Comparison of ENCODE assay signal across 8 cellular contexts in genomic region chr7:120950026-120950538, GRCh38. TPM values are rescaled to one million over a fixed set of nuclear protein-coding genes. Genes with fewer than 3 reads are reported as not detected.
DNase-seq lines count a peak whose midpoint lies in the region; ATAC-seq and TF ChIP-seq lines count a peak whose summit lies in the region.

No MANE protein-coding gene starts in this region.

- no peaks in the 10 kb centered on the region for H3K9me3 Mint-ChIP-seq in activated CD4-positive, alpha-beta T cell treated with anti-CD3 and anti-CD28 coated beads, Interleukin-2, amount 10 ng/mL, durations not matched to agents 7 days and 5 days
- no peaks in the 10 kb centered on the region for H3K9me3 Mint-ChIP-seq in activated naive CD4-positive, alpha-beta T cell treated with anti-CD3 and anti-CD28 coated beads, Interleukin-2, amount 50 U/mL, for 72 hours

- H3K4me1 Mint-ChIP-seq in activated CD4-positive, alpha-beta T cell treated with anti-CD3 and anti-CD28 coated beads, Interleukin-2, amount 10 ng/mL, durations not matched to agents 7 days and 5 days: peaks cover 24% of the 10 kb centered on the region

- no peak for DNase-seq in activated CD4-positive, alpha-beta T cell treated with anti-CD3 and anti-CD28 coated beads, Interleukin-2, amount 10 ng/mL, durations not matched to agents 7 days and 5 days
- no peak for DNase-seq in activated CD4-positive, alpha-beta T cell treated with anti-CD3 and anti-CD28 coated beads, Interleukin-2, amount 50 U/mL, for 4 hours
- no peak for DNase-seq in activated naive CD4-positive, alpha-beta T cell treated with anti-CD3 and anti-CD28 coated beads, Interleukin-2, amount 50 U/mL, for 72 hours (ENCODE audit: low spot score in 2 of 2)
- no peak for DNase-seq in kidney epithelial cell (ENCODE audit: low read depth)
- DNase-seq in thyroid gland: no peak
- no peak for DNase-seq in NCI-H1694 treated with DMSO at 0.1 percent for 48 hours (lab: John Stamatoyannopoulos, UW)
- no peak for DNase-seq in medulla oblongata (ENCODE audit: extremely low spot score)
- no peak for DNase-seq in NK-92 treated with Interleukin-12 subunit alpha and Interleukin-12 subunit beta, amount 100 ng/mL, for 24 hours (lab: John Stamatoyannopoulos, UW)

- no peaks in the 10 kb centered on the region for H3K36me3 ChIP-seq in kidney epithelial cell (ENCODE audit: control insufficient read depth, insufficient read depth, low read length)
- H3K36me3 ChIP-seq in thyroid gland: peaks cover 3 to 10% of the 10 kb centered on the region in 2 donors

- POLR2A ChIA-PET in activated CD4-positive, alpha-beta T cell treated with anti-CD3 and anti-CD28 coated beads, Interleukin-2, amount 10 ng/mL, durations not matched to agents 7 days and 5 days (lab: Charles Lee): no interaction called here

- peaks cover 4% of the 10 kb centered on the region for H3K27me3 Mint-ChIP-seq in activated CD4-positive, alpha-beta T cell treated with anti-CD3 and anti-CD28 coated beads, Interleukin-2, amount 10 ng/mL, durations not matched to agents 7 days and 5 days

- H3K9me3 ChIP-seq in thyroid gland: no peaks in the 10 kb centered on the region

- intact Hi-C loops in thyroid gland (cut with DNase I): no loop called here

- H3K27me3 ChIP-seq in kidney epithelial cell (ENCODE audit: control insufficient read depth, insufficient read depth, low read length) (no peaks in the 10 kb centered on the region), thyroid gland (no peaks in the 10 kb centered on the region)

- 2% methylated on average over 10 of the region's 10 CpGs for WGBS in thyroid gland, 2 donors

- H3K4me3 Mint-ChIP-seq in activated CD4-positive, alpha-beta T cell treated with anti-CD3 and anti-CD28 coated beads, Interleukin-2, amount 10 ng/mL, durations not matched to agents 7 days and 5 days: peak overlapping the region; percentile 88

- H3K4me1 ChIP-seq in thyroid gland: peaks cover 11 to 14% of the 10 kb centered on the region in 2 donors

- H3K4me3 ChIP-seq in kidney epithelial cell (ENCODE audit: low read depth, low read length): peak overlapping the region; percentile 65
- peak overlapping the region in 2 of 3 donors; percentile 44 to 57 for H3K4me3 ChIP-seq in thyroid gland (replicated peaks in 1 of 3)

- CTCF ChIA-PET in activated CD4-positive, alpha-beta T cell treated with anti-CD3 and anti-CD28 coated beads, Interleukin-2, amount 10 ng/mL, durations not matched to agents 7 days and 5 days (lab: Charles Lee): interaction anchor here (0.6 to 2.0 kb wide), 3 partner anchors 37 to 152 kb away, joined by 3 to 11 read pairs (median 5); no protein-coding TSS in a partner anchor

- ATAC-seq in activated naive CD4-positive, alpha-beta T cell treated with anti-CD3 and anti-CD28 coated beads, Interleukin-2, amount 50 U/mL, for 72 hours: no peak

- no peak for TF ChIP-seq POLR2A in thyroid gland (IDR thresholded peaks at IDR 0.05)

- peak overlapping the region in 2 of 3 donors; percentile 98 to 99 for H3K27ac ChIP-seq in thyroid gland

- peaks cover 14% of the 10 kb centered on the region for H3K36me3 Mint-ChIP-seq in activated CD4-positive, alpha-beta T cell treated with anti-CD3 and anti-CD28 coated beads, Interleukin-2, amount 10 ng/mL, durations not matched to agents 7 days and 5 days (ENCODE audit: low read depth)
- peaks cover 12 to 22% of the 10 kb centered on the region in 2 donors for H3K36me3 Mint-ChIP-seq in activated naive CD4-positive, alpha-beta T cell treated with anti-CD3 and anti-CD28 coated beads, Interleukin-2, amount 50 U/mL, for 72 hours

- H3K27ac Mint-ChIP-seq in activated CD4-positive, alpha-beta T cell treated with anti-CD3 and anti-CD28 coated beads, Interleukin-2, amount 10 ng/mL, durations not matched to agents 7 days and 5 days: peak overlapping the region; percentile 99
- H3K27ac Mint-ChIP-seq in activated naive CD4-positive, alpha-beta T cell treated with anti-CD3 and anti-CD28 coated beads, Interleukin-2, amount 50 U/mL, for 72 hours: peak overlapping the region; percentile 98

- TF ChIP-seq CTCF in kidney epithelial cell (IDR thresholded peaks at IDR 0.05; ENCODE audit: insufficient read depth, low read length, poor library complexity, severe bottlenecking): no peak
- no peak for TF ChIP-seq CTCF in thyroid gland (IDR thresholded peaks at IDR 0.05)

RNA-seq across cellular contexts. Expression of gene ING3, which starts 0.5 kb away (rescaled TPM):
- 10 to 100 TPM; 24.7 to 28.3 TPM for total RNA-seq in activated CD4-positive, alpha-beta T cell treated with anti-CD3 and anti-CD28 coated beads, Interleukin-2, amount 10 ng/mL, durations not matched to agents 7 days and 5 days
- total RNA-seq in activated naive CD4-positive, alpha-beta T cell treated with anti-CD3 and anti-CD28 coated beads, Interleukin-2, amount 50 U/mL, for 72 hours: 10 to 100 TPM; 22.2 to 29.7 TPM
- total RNA-seq in kidney epithelial cell (12.7 and 13.2 TPM in 2 replicates), thyroid gland (10 to 100 TPM; 23.7 to 40.8 (median 37.1) TPM)

RNA-seq across cellular contexts. Expression of gene CPED1, which starts 38.4 kb away (rescaled TPM):
- total RNA-seq in activated CD4-positive, alpha-beta T cell treated with anti-CD3 and anti-CD28 coated beads, Interleukin-2, amount 10 ng/mL, durations not matched to agents 7 days and 5 days: under 1 TPM in 1 of 2 experiments, not detected in 1; 0.17 TPM
- total RNA-seq in activated naive CD4-positive, alpha-beta T cell treated with anti-CD3 and anti-CD28 coated beads, Interleukin-2, amount 50 U/mL, for 72 hours: not detected
- total RNA-seq in kidney epithelial cell (3.1 and 3.2 TPM in 2 replicates), thyroid gland (10 to 100 TPM in 2 of 4 donors, 1 to 10 TPM in 2; 7.4 to 19.6 (median 11.4) TPM)
